In genomic region chr6:113530769-113531168, GRCh38 we compare ENCODE assay signal across 11 cellular contexts.
DNase-seq lines count a peak whose midpoint lies in the region; ATAC-seq and TF ChIP-seq lines count a peak whose summit lies in the region.
"Had no signal": no experiment of that assay in that cellular context is flagged by ENCODE, and none has a peak within 500 bp of the region (broad histone marks: within the 10 kb centered on the region; RNA-seq: fewer than 3 reads in every experiment).

No MANE protein-coding gene starts in this region.

- DNase-seq in fibroblast of lung (ENCODE audit: low read depth in 2 of 2) (peak; percentile 69 to 84), skeletal muscle cell (ENCODE audit: low read depth) (peak; percentile 41), NCI-H1694 (lab: John Stamatoyannopoulos, UW) (no peak), posterior vena cava (ENCODE audit: low spot score) (no peak), heart right ventricle (no peak)
- DNase-seq in effector memory CD8-positive, alpha-beta T cell = no peak
- DNase-seq: activated T-cell treated with anti-CD3 and anti-CD28 coated beads for 4 hours, Peyer's patch had no signal

- H3K9me3 Mint-ChIP-seq in effector memory CD8-positive, alpha-beta T cell = no peaks in the 10 kb centered on the region
- H3K9me3 Mint-ChIP-seq: central memory CD8-positive, alpha-beta T cell had no signal

- TF ChIP-seq CTCF in HEK293 (tag by site-specific recombination; IDR thresholded peaks at IDR 0.05) (no peak), fibroblast of lung (conservative IDR thresholded peaks at IDR 0.05 in 1 of 2, IDR thresholded peaks at IDR 0.05 in 1 of 2; ENCODE audit: low read depth in 1 of 2, low read length in 2 of 2) (no peak), heart right ventricle (IDR thresholded peaks at IDR 0.05) (no peak)

- no peaks in the 10 kb centered on the region for H3K4me1 Mint-ChIP-seq in effector memory CD8-positive, alpha-beta T cell (ENCODE audit: low read depth in 2 of 2)
- H3K4me1 Mint-ChIP-seq: central memory CD8-positive, alpha-beta T cell had no signal

- H3K4me3 Mint-ChIP-seq in effector memory CD8-positive, alpha-beta T cell = no peak overlapping the region
- H3K4me3 Mint-ChIP-seq: central memory CD8-positive, alpha-beta T cell had no signal

- 92 to 93% methylated on average over 4 of the region's 4 CpGs for WGBS in heart right ventricle, 2 donors

- CTCF ChIA-PET in HEK293 (lab: Yijun Ruan, JAX) = no interaction called here

- no peak overlapping the region for H2AFZ ChIP-seq in fibroblast of lung (ENCODE audit: low read length)

- no peak overlapping the region for H3K9ac ChIP-seq in fibroblast of lung (ENCODE audit: insufficient read depth, low read length)

- H3K4me3 ChIP-seq in HEK293 (ENCODE audit: low read depth, low read length) (no peak overlapping the region), fibroblast of lung (replicated peaks in 1 of 4; ENCODE audit: control extremely low read depth in 1 of 4, insufficient read depth in 1 of 4, low read depth in 3 of 4, low read length in 4 of 4) (no peak overlapping the region), skeletal muscle cell (ENCODE audit: low read depth, low read length) (no peak overlapping the region), heart right ventricle (no peak overlapping the region)
- H3K4me3 ChIP-seq: Peyer's patch had no signal

- H3K27me3 Mint-ChIP-seq in effector memory CD8-positive, alpha-beta T cell = no peaks in the 10 kb centered on the region
- H3K27me3 Mint-ChIP-seq: central memory CD8-positive, alpha-beta T cell had no signal

- H3K9me3 ChIP-seq in HEK293 (ENCODE audit: control insufficient read depth, insufficient read depth, low read depth, low read length) (no peaks in the 10 kb centered on the region), fibroblast of lung (ENCODE audit: control insufficient read depth, insufficient read depth, low read depth, low read length) (no peaks in the 10 kb centered on the region), heart right ventricle (no peaks in the 10 kb centered on the region)
- H3K9me3 ChIP-seq: Peyer's patch had no signal

- H3K4me2 ChIP-seq in fibroblast of lung (ENCODE audit: extremely low read depth, insufficient read depth, low read length) = no peak overlapping the region

- no peaks in the 10 kb centered on the region for H3K79me2 ChIP-seq in fibroblast of lung (ENCODE audit: control insufficient read depth, insufficient read depth, low read length)

- ATAC-seq in SK-N-SH treated with all-trans-retinoic acid at 6 μM for 48 hours = 0 out of 3 replicates have a peak, but pooled peaks have one; percentile 28
- ATAC-seq in effector memory CD8-positive, alpha-beta T cell (replicated peaks) = no peak
- no peak for ATAC-seq in heart right ventricle

- POLR2A ChIA-PET in HEK293 (lab: Yijun Ruan, JAX) = no interaction called here

- H3K36me3 Mint-ChIP-seq in effector memory CD8-positive, alpha-beta T cell (ENCODE audit: insufficient read depth) = no peaks in the 10 kb centered on the region

- H3K27ac ChIP-seq in HEK293 (ENCODE audit: extremely low read depth, low read depth, low read length) (no peak overlapping the region), fibroblast of lung (ENCODE audit: insufficient read depth, low read length) (no peak overlapping the region), heart right ventricle (no peak overlapping the region)
- H3K27ac ChIP-seq: Peyer's patch had no signal

- H4K20me1 ChIP-seq in fibroblast of lung (ENCODE audit: control insufficient read depth, extremely low read depth, insufficient read depth, low read length) = no peaks in the 10 kb centered on the region

- H3K36me3 ChIP-seq in HEK293 (ENCODE audit: control insufficient read depth in 2 of 2, insufficient read depth in 1 of 2, low read length in 2 of 2) = no peaks in the 10 kb centered on the region
- H3K36me3 ChIP-seq in fibroblast of lung (ENCODE audit: control insufficient read depth, insufficient read depth, low read length) = no peaks in the 10 kb centered on the region
- no peaks in the 10 kb centered on the region for H3K36me3 ChIP-seq in heart right ventricle
- H3K36me3 ChIP-seq: Peyer's patch had no signal

- no peaks in the 10 kb centered on the region for H3K4me1 ChIP-seq in HEK293 (ENCODE audit: control insufficient read depth, insufficient read depth, low read length)
- H3K4me1 ChIP-seq in fibroblast of lung (ENCODE audit: control insufficient read depth, extremely low read depth, insufficient read depth, low read length) = peaks cover 4% of the 10 kb centered on the region
- peaks cover 0 to 4% (median 0%) of the 10 kb centered on the region in 9 donors for H3K4me1 ChIP-seq in heart right ventricle
- H3K4me1 ChIP-seq: Peyer's patch had no signal

- no peak overlapping the region for H3K27ac Mint-ChIP-seq in effector memory CD8-positive, alpha-beta T cell

- H3K27me3 ChIP-seq in fibroblast of lung (ENCODE audit: control insufficient read depth, insufficient read depth, low read length) (no peaks in the 10 kb centered on the region), heart right ventricle (no peaks in the 10 kb centered on the region)
- H3K27me3 ChIP-seq: Peyer's patch had no signal

- intact Hi-C loops in posterior vena cava (cut with DNase I) = no loop called here
- intact Hi-C loops in heart right ventricle (cut with DNase I) = no loop called here

TF ChIP-seq in HEK293, 187 proteins besides CTCF, POLR2A, EP300 and RAD21:
- no peak for TF ChIP-seq ELK4 (IDR thresholded peaks at IDR 0.05; ENCODE audit: borderline replicate concordance, low read depth, low read length)
- peak; percentile 29 for TF ChIP-seq SETDB1 (IDR thresholded peaks at IDR 0.05; ENCODE audit: insufficient read length, low read length)

TF ChIP-seq in SK-N-SH treated with all-trans-retinoic acid at 6 μM for 48 hours, 23 proteins besides CTCF, POLR2A, EP300 and RAD21:
- TF ChIP-seq CREB5 (CRISPR knock-in tag; IDR thresholded peaks at IDR 0.05; ENCODE audit: low read depth) (no peak), OSR1 (CRISPR knock-in tag; IDR thresholded peaks at IDR 0.05) (no peak), BACH2 (CRISPR knock-in tag; IDR thresholded peaks at IDR 0.05; ENCODE audit: borderline replicate concordance) (no peak), ZNF8 (CRISPR knock-in tag; IDR thresholded peaks at IDR 0.05) (no peak), PPARA (CRISPR knock-in tag; IDR thresholded peaks at IDR 0.05; ENCODE audit: borderline replicate concordance) (no peak), TCF4 (CRISPR knock-in tag; IDR thresholded peaks at IDR 0.05; ENCODE audit: borderline replicate concordance) (no peak), ARNTL (CRISPR knock-in tag; IDR thresholded peaks at IDR 0.05; ENCODE audit: borderline replicate concordance, low read depth) (no peak), ZFP30 (CRISPR knock-in tag; IDR thresholded peaks at IDR 0.05) (no peak), ZC3H10 (CRISPR knock-in tag; IDR thresholded peaks at IDR 0.05) (no peak), TOX (CRISPR knock-in tag; IDR thresholded peaks at IDR 0.05; ENCODE audit: borderline replicate concordance) (no peak), ZNF70 (CRISPR knock-in tag; IDR thresholded peaks at IDR 0.05) (no peak), ZFP3 (CRISPR knock-in tag; IDR thresholded peaks at IDR 0.05) (no peak), CSRNP3 (CRISPR knock-in tag; IDR thresholded peaks at IDR 0.05) (no peak), CSDC2 (CRISPR knock-in tag; IDR thresholded peaks at IDR 0.05) (no peak), GLIS3 (CRISPR knock-in tag; IDR thresholded peaks at IDR 0.05) (no peak), SNAI2 (CRISPR knock-in tag; IDR thresholded peaks at IDR 0.05) (no peak), ESRRG (CRISPR knock-in tag; IDR thresholded peaks at IDR 0.05) (no peak), ISL1 (CRISPR knock-in tag; IDR thresholded peaks at IDR 0.05) (no peak), RARB (CRISPR knock-in tag; IDR thresholded peaks at IDR 0.05) (no peak)

Comparison
In these comparisons a context has a peak if more than half of its experiments do, and no peak if none do; other contexts are left out.
1. DNase-seq: peak in fibroblast of lung (2 of 2) and skeletal muscle cell (single experiment); none in NCI-H1694 (single experiment), posterior vena cava (single experiment), effector memory CD8-positive, alpha-beta T cell (0 of 3) and heart right ventricle (0 of 2).